8 cellular contexts compared by ENCODE assay signal in genomic region chr2:75608684-75609333, GRCh38. TPM values are rescaled to one million over a fixed set of nuclear protein-coding genes. Genes with fewer than 3 reads are reported as not detected.
DNase-seq lines count a peak whose midpoint lies in the region; ATAC-seq and TF ChIP-seq lines count a peak whose summit lies in the region.

No MANE protein-coding gene starts in this region.

- H3K27me3 ChIP-seq in Panc1 (ENCODE audit: control insufficient read depth, insufficient read depth, low read length) (peaks cover 15% of the 10 kb centered on the region), parathyroid adenoma (ENCODE audit: control insufficient read depth, insufficient read depth, low read length) (no peaks in the 10 kb centered on the region), aorta (ENCODE audit: control insufficient read depth in 1 of 2, insufficient read depth in 2 of 2, low read length in 1 of 2) (peaks cover 0 to 2% of the 10 kb centered on the region in 2 donors)

- H3K9ac ChIP-seq in parathyroid adenoma: no peak overlapping the region

- no TSS peak for BruUV-seq in Panc1 (replicated peaks; lab: Mats Ljungman, UMichigan)

- POLR2A ChIA-PET in Panc1 (lab: Charles Lee): no interaction called here

- H3K27ac ChIP-seq in Panc1 (ENCODE audit: low read length): no peak overlapping the region
- no peak overlapping the region for H3K27ac ChIP-seq in parathyroid adenoma
- no peak overlapping the region for H3K27ac ChIP-seq in aorta (ENCODE audit: low read depth in 1 of 2, low read length in 2 of 2)

- peak overlapping the region; percentile 14 to 44; a peak in 3 of 4 replicates for H3K4me3 ChIP-seq in Panc1 (ENCODE audit: low read depth in 2 of 2, low read length in 2 of 2)
- peak overlapping the region; percentile 43 for H3K4me3 ChIP-seq in parathyroid adenoma (ENCODE audit: low read depth, low read length)
- no peak overlapping the region for H3K4me3 ChIP-seq in aorta (ENCODE audit: low read length in 2 of 2)

- H3K4me2 ChIP-seq in parathyroid adenoma (ENCODE audit: low read length): peak overlapping the region; percentile 99

- peak; percentile 98 for TF ChIP-seq CTCF in Panc1 (IDR thresholded peaks at IDR 0.05)
- TF ChIP-seq CTCF in parathyroid adenoma (IDR thresholded peaks at IDR 0.05): peak; percentile 94

- ATAC-seq in GM19463 (IDR thresholded peaks at IDR 0.05; ENCODE audit: unreplicated experiment) (peak; percentile 72), Panc1 (peak; percentile 92), Right ventricle myocardium superior (ENCODE audit: poor library complexity) (peak; percentile 94), aorta (ENCODE audit: low FRiP score) (peak; percentile 76)

- H2AFZ ChIP-seq in parathyroid adenoma: peak overlapping the region; percentile 40

- 8% methylated on average over 25 of the region's 25 CpGs for WGBS in aorta, 2 donors

- H3K4me1 ChIP-seq in Panc1 (ENCODE audit: control insufficient read depth, insufficient read depth, low read length): peaks cover 8% of the 10 kb centered on the region
- peaks cover 8% of the 10 kb centered on the region for H3K4me1 ChIP-seq in parathyroid adenoma
- H3K4me1 ChIP-seq in aorta (ENCODE audit: control insufficient read depth in 1 of 2, insufficient read depth in 2 of 2, low read length in 2 of 2): no peaks in the 10 kb centered on the region

- H3K9me3 ChIP-seq in Panc1 (ENCODE audit: control insufficient read depth, insufficient read depth, low read depth, low read length): no peaks in the 10 kb centered on the region
- no peaks in the 10 kb centered on the region for H3K9me3 ChIP-seq in parathyroid adenoma (ENCODE audit: control insufficient read depth, low read length)
- H3K9me3 ChIP-seq in aorta (ENCODE audit: control insufficient read depth, low read length): no peaks in the 10 kb centered on the region

- DNase-seq in DMS114 treated with DMSO at 0.1 percent for 48 hours (lab: John Stamatoyannopoulos, UW; ENCODE audit: unreplicated experiment) (peak; percentile 35), HK-2 (ENCODE audit: unreplicated experiment) (peak; percentile 87), Panc1 (ENCODE audit: low read depth, low spot score) (peak; percentile 33), Right ventricle myocardium superior (peak; percentile 63), aorta (peak in 1 of 2 donors; percentile 76)
- peak in 3 of 4 experiments; percentile 11 to 42 (median 14) for DNase-seq in activated naive CD4-positive, alpha-beta T cell (lab: John Stamatoyannopoulos, UW)

- H3K36me3 ChIP-seq in Panc1 (ENCODE audit: control insufficient read depth, insufficient read depth, low read length) (no peaks in the 10 kb centered on the region), parathyroid adenoma (ENCODE audit: control insufficient read depth, insufficient read depth, low read length) (no peaks in the 10 kb centered on the region), aorta (ENCODE audit: control insufficient read depth in 1 of 2, insufficient read depth in 2 of 2, low read length in 1 of 2) (no peaks in the 10 kb centered on the region)

- CTCF ChIA-PET in Panc1 (lab: Charles Lee): interaction anchor here (0.6 to 1.4 kb wide), 3 partner anchors 19 to 544 kb away, joined by 3 to 4 read pairs (median 4); no protein-coding TSS in a partner anchor

- no peaks in the 10 kb centered on the region for H3K79me2 ChIP-seq in parathyroid adenoma

- intact Hi-C loops in Panc1 (cut with micrococcal nuclease; ENCODE audit: unreplicated experiment): loop anchor here (1.0 to 5.0 kb wide), 2 partner anchors 145 to 412 kb away; partner anchors contain the start of gene TACR1
- intact Hi-C loops in Right ventricle myocardium superior (cut with DNase I): loop anchor here (2.0 kb wide), 1 partner anchor 144 kb away; no protein-coding TSS in a partner anchor
- intact Hi-C loops in aorta (cut with DNase I): no loop called here

- in situ Hi-C loops in Panc1 (cut with HindIII; ENCODE audit: low pct_unique_long_range_greater_than_20kb, low sequenced_read_pairs): no loop called here

RNA-seq across cellular contexts. Expression of gene MRPL19, which starts 37.8 kb away (rescaled TPM):
- total RNA-seq in Panc1 (2021; ENCODE audit: unreplicated experiment): 50.2 TPM
- polyA plus RNA-seq in Panc1 (2012; ENCODE audit: insufficient read length): 24.8 TPM
- 51.8 TPM for total RNA-seq in Right ventricle myocardium superior
- total RNA-seq in aorta: 10 to 100 TPM; 33.2 to 40.6 TPM
- polyA plus RNA-seq in aorta: 10 to 100 TPM; 15.7 to 19.4 TPM

RNA-seq across cellular contexts. Expression of gene EVA1A, which starts 48.1 kb away (rescaled TPM):
- total RNA-seq in Panc1 (2021; ENCODE audit: unreplicated experiment) (0.21 TPM), Right ventricle myocardium superior (0.97 TPM), aorta (1 to 10 TPM; 1.7 to 3.1 TPM)
- not detected for polyA plus RNA-seq in Panc1 (2012; ENCODE audit: insufficient read length)
- polyA plus RNA-seq in aorta: 1 to 10 TPM in 1 of 2 donors, under 1 TPM in 1; 0.82 to 6.0 TPM

Comparison
In these comparisons a context has a peak if more than half of its experiments do, and no peak if none do; other contexts are left out.
1. H3K4me3 ChIP-seq: peak in Panc1 (2 of 2) and parathyroid adenoma (single experiment); none in aorta (0 of 2).
2. intact Hi-C loops: an anchor here in Panc1 (1.0 to 5.0 kb wide) and Right ventricle myocardium superior (2.0 kb wide); none called in aorta.
3. Peak in every context shown above with its lines, with median percentiles within 50 percentile points of each other: ATAC-seq.